In genomic region chr4:151719935-151720334, GRCh38 we compare ENCODE assay signal across 19 cellular contexts. TPM values are rescaled to one million over a fixed set of nuclear protein-coding genes. Genes with fewer than 3 reads are reported as not detected.
A peak's percentile ranks its signal among the peaks of the same experiment; 100 is the strongest.
DNase-seq lines count a peak whose midpoint lies in the region; ATAC-seq and TF ChIP-seq lines count a peak whose summit lies in the region.
"Had no signal": no experiment of that assay in that cellular context is flagged by ENCODE, and none has a peak within 500 bp of the region (broad histone marks: within the 10 kb centered on the region; RNA-seq: fewer than 3 reads in every experiment).

No MANE protein-coding gene starts in this region.

- H3K27ac ChIP-seq in BLaER1, result peak overlapping the region; percentile 68
- H3K27ac ChIP-seq in neural cell (ENCODE audit: low read length), result peak overlapping the region; percentile 16

- intact Hi-C loops in left cardiac atrium (cut with DNase I), result no loop called here

- no peak overlapping the region for H2AFZ ChIP-seq in neural cell (ENCODE audit: low read depth, low read length)

- H3K27me3 Mint-ChIP-seq in brain, result peaks cover 11% of the 10 kb centered on the region
- H3K27me3 Mint-ChIP-seq: B cell; CD4-positive, alpha-beta memory T cell had no signal

- no peaks in the 10 kb centered on the region for H3K36me3 Mint-ChIP-seq in brain

- TF ChIP-seq EP300 in neural cell (conservative IDR thresholded peaks at IDR 0.05; ENCODE audit: poor library complexity, severe bottlenecking), result no peak

- H3K9me2 ChIP-seq in neural cell (ENCODE audit: insufficient read depth, low read length), result no peaks in the 10 kb centered on the region

- H3K27me3 ChIP-seq in BLaER1 (no peaks in the 10 kb centered on the region), neural cell (ENCODE audit: insufficient read depth, low read depth, low read length) (no peaks in the 10 kb centered on the region)

- H3K4me2 ChIP-seq in BLaER1 (peak overlapping the region; percentile 88), neural cell (ENCODE audit: low read length) (no peak overlapping the region)

- peak; percentile 35 to 42 for ATAC-seq in left cardiac atrium
- no peak for ATAC-seq in GM18870 (IDR thresholded peaks at IDR 0.05; ENCODE audit: unreplicated experiment)
- ATAC-seq in GM18511 (IDR thresholded peaks at IDR 0.05; ENCODE audit: unreplicated experiment), result no peak
- ATAC-seq: GM12878, HCT116, K562 had no signal

- H3K4me1 ChIP-seq in BLaER1, result peaks cover 75% of the 10 kb centered on the region

- H3K4me1 Mint-ChIP-seq in brain, result peaks cover 63% of the 10 kb centered on the region
- H3K4me1 Mint-ChIP-seq: CD4-positive, alpha-beta memory T cell had no signal

- H3K9me3 ChIP-seq in BLaER1 (no peaks in the 10 kb centered on the region), neural cell (ENCODE audit: low read length) (no peaks in the 10 kb centered on the region)

- H3K27ac Mint-ChIP-seq in brain, result peak overlapping the region; percentile 10 to 96 (median 84)
- H3K27ac Mint-ChIP-seq: B cell; CD4-positive, alpha-beta memory T cell had no signal

- TF ChIP-seq CTCF in brain (conservative IDR thresholded peaks at IDR 0.05) (no peak), neural cell (IDR thresholded peaks at IDR 0.05; ENCODE audit: poor library complexity, severe bottlenecking) (no peak)

- H3F3A ChIP-seq in neural cell (ENCODE audit: insufficient read depth, low read length, poor library complexity, severe bottlenecking), result no peaks in the 10 kb centered on the region

- no peak for DNase-seq in left cardiac atrium
- no peak for DNase-seq in NCI-H1092 treated with DMSO at 0.1 percent for 48 hours (lab: John Stamatoyannopoulos, UW)
- DNase-seq: Calu3; CD4-positive, alpha-beta memory T cell; DMS53; EL; GOT3; NCI-H1105; NCI-H1694; NCI-H774 had no signal

- H3K9me3 Mint-ChIP-seq in brain, result no peaks in the 10 kb centered on the region
- H3K9me3 Mint-ChIP-seq: CD4-positive, alpha-beta memory T cell had no signal

- no peak overlapping the region for H3K4me3 ChIP-seq in BLaER1
- no peak overlapping the region for H3K4me3 ChIP-seq in neural cell (ENCODE audit: low read length)
- H3K4me3 ChIP-seq: GM12878, K562 had no signal

- H3K9ac ChIP-seq in BLaER1, result no peak overlapping the region; the same call in 1 of the 2 replicates
- H3K9ac ChIP-seq in neural cell (ENCODE audit: low read length), result no peak overlapping the region

- TF ChIP-seq RAD21 in neural cell (conservative IDR thresholded peaks at IDR 0.05), result no peak

- peak overlapping the region in 1 of 5 experiments; percentile 45 for H3K4me3 Mint-ChIP-seq in brain
- H3K4me3 Mint-ChIP-seq: B cell; CD4-positive, alpha-beta memory T cell had no signal

- no peaks in the 10 kb centered on the region for H3K79me2 ChIP-seq in neural cell (replicated peaks; ENCODE audit: insufficient read depth, low read length)

- H4K20me1 ChIP-seq in BLaER1, result no peaks in the 10 kb centered on the region
- H4K20me1 ChIP-seq in neural cell (ENCODE audit: insufficient read depth), result no peaks in the 10 kb centered on the region

- peaks cover 3% of the 10 kb centered on the region; the same call in 1 of the 2 replicates for H3K36me3 ChIP-seq in BLaER1
- no peaks in the 10 kb centered on the region for H3K36me3 ChIP-seq in neural cell (ENCODE audit: insufficient read depth, low read length)

TF ChIP-seq in neural cell, 6 proteins besides CTCF, POLR2A, EP300 and RAD21:
- TF ChIP-seq SMC3 (conservative IDR thresholded peaks at IDR 0.05; ENCODE audit: poor library complexity), result no peak
- TF ChIP-seq TAF1 (IDR thresholded peaks at IDR 0.05; ENCODE audit: low read depth), result no peak
- TF ChIP-seq, protein P1, sequence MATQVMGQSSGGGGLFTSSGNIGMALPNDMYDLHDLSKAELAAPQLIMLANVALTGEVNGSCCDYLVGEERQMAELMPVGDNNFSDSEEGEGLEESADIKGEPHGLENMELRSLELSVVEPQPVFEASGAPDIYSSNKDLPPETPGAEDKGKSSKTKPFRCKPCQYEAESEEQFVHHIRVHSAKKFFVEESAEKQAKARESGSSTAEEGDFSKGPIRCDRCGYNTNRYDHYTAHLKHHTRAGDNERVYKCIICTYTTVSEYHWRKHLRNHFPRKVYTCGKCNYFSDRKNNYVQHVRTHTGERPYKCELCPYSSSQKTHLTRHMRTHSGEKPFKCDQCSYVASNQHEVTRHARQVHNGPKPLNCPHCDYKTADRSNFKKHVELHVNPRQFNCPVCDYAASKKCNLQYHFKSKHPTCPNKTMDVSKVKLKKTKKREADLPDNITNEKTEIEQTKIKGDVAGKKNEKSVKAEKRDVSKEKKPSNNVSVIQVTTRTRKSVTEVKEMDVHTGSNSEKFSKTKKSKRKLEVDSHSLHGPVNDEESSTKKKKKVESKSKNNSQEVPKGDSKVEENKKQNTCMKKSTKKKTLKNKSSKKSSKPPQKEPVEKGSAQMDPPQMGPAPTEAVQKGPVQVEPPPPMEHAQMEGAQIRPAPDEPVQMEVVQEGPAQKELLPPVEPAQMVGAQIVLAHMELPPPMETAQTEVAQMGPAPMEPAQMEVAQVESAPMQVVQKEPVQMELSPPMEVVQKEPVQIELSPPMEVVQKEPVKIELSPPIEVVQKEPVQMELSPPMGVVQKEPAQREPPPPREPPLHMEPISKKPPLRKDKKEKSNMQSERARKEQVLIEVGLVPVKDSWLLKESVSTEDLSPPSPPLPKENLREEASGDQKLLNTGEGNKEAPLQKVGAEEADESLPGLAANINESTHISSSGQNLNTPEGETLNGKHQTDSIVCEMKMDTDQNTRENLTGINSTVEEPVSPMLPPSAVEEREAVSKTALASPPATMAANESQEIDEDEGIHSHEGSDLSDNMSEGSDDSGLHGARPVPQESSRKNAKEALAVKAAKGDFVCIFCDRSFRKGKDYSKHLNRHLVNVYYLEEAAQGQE (IDR thresholded peaks at IDR 0.05; ENCODE audit: borderline replicate concordance), result no peak
- TF ChIP-seq POLR2AphosphoS5 (IDR thresholded peaks at IDR 0.05), result no peak
- no peak for TF ChIP-seq EZH2 (IDR thresholded peaks at IDR 0.05; ENCODE audit: borderline replicate concordance, insufficient read depth, low read length, poor library complexity, severe bottlenecking)
- TF ChIP-seq MXI1 (conservative IDR thresholded peaks at IDR 0.05; ENCODE audit: poor library complexity, severe bottlenecking), result no peak

RNA-seq across cellular contexts. Expression of gene GATB, which starts 40.9 kb away (rescaled TPM):
- polyA plus RNA-seq in brain (ENCODE audit: insufficient read depth, low read depth, low replicate concordance) (27.1 TPM), neural cell (15.3 and 18.8 TPM in 2 replicates)
- total RNA-seq in left cardiac atrium, result 10 to 100 TPM; 51.7 to 88.1 TPM
- 18.5 and 21.9 TPM in 2 replicates for polyA minus RNA-seq in neural cell

Comparison
In these comparisons a context has a peak if more than half of its experiments do, and no peak if none do; other contexts are left out.
1. ATAC-seq: peak in left cardiac atrium (2 of 2); none in GM18870 (single experiment) and GM18511 (single experiment).